Comparison of ENCODE assay signal across 1 cellular context in the genomic region with DNA sequence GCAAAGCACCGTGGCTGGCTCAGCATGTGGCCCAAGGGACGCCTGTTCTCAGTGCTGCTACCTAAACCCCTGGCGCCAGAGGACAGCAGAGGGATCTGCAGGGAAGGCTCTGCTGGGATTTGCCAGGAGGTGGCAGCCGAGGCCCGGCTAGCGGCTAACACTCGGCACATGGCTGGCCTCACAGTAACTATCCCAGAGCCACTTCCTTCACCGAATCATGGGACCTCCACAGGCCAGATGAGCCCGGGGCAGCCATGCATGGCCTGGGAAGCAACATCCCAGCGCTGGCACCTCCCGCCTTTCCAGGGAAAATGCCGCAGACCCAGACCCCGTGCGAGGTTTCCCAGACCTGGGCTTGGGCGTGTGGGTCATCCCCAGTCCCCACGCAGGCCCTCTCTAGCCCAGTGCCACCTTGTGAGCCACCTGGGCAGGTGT.
TF ChIP-seq lines count a peak whose summit lies in the region.

No MANE protein-coding gene starts in this region.

TF ChIP-seq in HepG2, 621 proteins besides CTCF, POLR2A, EP300 and RAD21 (continued from another document and continues in another):
- TF ChIP-seq RXRB (CRISPR knock-in tag; IDR thresholded peaks at IDR 0.05; ENCODE audit: borderline replicate concordance) (no peak), NFKB2 (CRISPR knock-in tag; IDR thresholded peaks at IDR 0.05; ENCODE audit: borderline replicate concordance) (peak; percentile 28; the same call in 1 of the 2 replicates), KDM4B (CRISPR knock-in tag; IDR thresholded peaks at IDR 0.05) (0 out of 2 replicates have a peak, but pooled peaks have one; percentile 13), ZNF614 (CRISPR knock-in tag; IDR thresholded peaks at IDR 0.05; ENCODE audit: borderline replicate concordance) (no peak), REPIN1 (CRISPR knock-in tag; IDR thresholded peaks at IDR 0.05; ENCODE audit: borderline replicate concordance, low read depth) (0 out of 2 replicates have a peak, but pooled peaks have one; percentile 50), ATRX (CRISPR knock-in tag; IDR thresholded peaks at IDR 0.05; ENCODE audit: borderline replicate concordance) (no peak), ESRRA (CRISPR knock-in tag; IDR thresholded peaks at IDR 0.05; ENCODE audit: low read depth) (no peak), ZNF264 (CRISPR knock-in tag; IDR thresholded peaks at IDR 0.05) (no peak), MXI1 (IDR thresholded peaks at IDR 0.05; ENCODE audit: borderline replicate concordance, low read depth, low read length) (peak; percentile 48; the same call in 1 of the 3 replicates), HMG20A (CRISPR knock-in tag; IDR thresholded peaks at IDR 0.05; ENCODE audit: borderline replicate concordance) (no peak), SMAD3 (CRISPR knock-in tag; IDR thresholded peaks at IDR 0.05) (0 out of 2 replicates have a peak, but pooled peaks have one; percentile 27), ZNF792 (CRISPR knock-in tag; IDR thresholded peaks at IDR 0.05) (no peak), SATB2 (CRISPR knock-in tag; IDR thresholded peaks at IDR 0.05) (no peak), TCF7L2 (IDR thresholded peaks at IDR 0.05; ENCODE audit: low read depth, low read length) (no peak), DMAP1 (CRISPR knock-in tag; IDR thresholded peaks at IDR 0.05) (0 out of 2 replicates have a peak, but pooled peaks have one; percentile 46), RELA (CRISPR knock-in tag; IDR thresholded peaks at IDR 0.05) (0 out of 2 replicates have a peak, but pooled peaks have one; percentile 62), ZNF672 (CRISPR knock-in tag; IDR thresholded peaks at IDR 0.05) (no peak), STAG1 (CRISPR knock-in tag; IDR thresholded peaks at IDR 0.05) (peak; percentile 99), ZNF124 (CRISPR knock-in tag; IDR thresholded peaks at IDR 0.05) (0 out of 2 replicates have a peak, but pooled peaks have one; percentile 50), ZNF619 (CRISPR knock-in tag; IDR thresholded peaks at IDR 0.05) (peak; percentile 78; the same call in 1 of the 2 replicates), RFX5 (IDR thresholded peaks at IDR 0.05; ENCODE audit: low read depth, low read length) (0 out of 2 replicates have a peak, but pooled peaks have one; percentile 4), SMAD1 (CRISPR knock-in tag; IDR thresholded peaks at IDR 0.05; ENCODE audit: borderline replicate concordance, low read depth) (peak; percentile 52; the same call in 1 of the 2 replicates), ZNF558 (CRISPR knock-in tag; IDR thresholded peaks at IDR 0.05; ENCODE audit: borderline replicate concordance) (peak; percentile 53; the same call in 1 of the 2 replicates), HDAC1 (CRISPR knock-in tag; IDR thresholded peaks at IDR 0.05) (0 out of 2 replicates have a peak, but pooled peaks have one; percentile 21), NONO (IDR thresholded peaks at IDR 0.05) (no peak), NONO (CRISPR knock-in tag; conservative IDR thresholded peaks at IDR 0.05) (0 out of 2 replicates have a peak, but pooled peaks have one; percentile 35), MXD4 (CRISPR knock-in tag; IDR thresholded peaks at IDR 0.05) (peak; percentile 68; the same call in 1 of the 2 replicates), GATAD2A (CRISPR knock-in tag; IDR thresholded peaks at IDR 0.05) (no peak), FOSL2 (CRISPR knock-in tag; IDR thresholded peaks at IDR 0.05) (0 out of 2 replicates have a peak, but pooled peaks have one; percentile 21), FOXA3 (CRISPR knock-in tag; IDR thresholded peaks at IDR 0.05) (no peak), KLF16 (CRISPR knock-in tag; IDR thresholded peaks at IDR 0.05) (no peak), ZNF292 (CRISPR knock-in tag; IDR thresholded peaks at IDR 0.05; ENCODE audit: borderline replicate concordance, low read depth) (no peak)
- TF ChIP-seq, protein P1, sequence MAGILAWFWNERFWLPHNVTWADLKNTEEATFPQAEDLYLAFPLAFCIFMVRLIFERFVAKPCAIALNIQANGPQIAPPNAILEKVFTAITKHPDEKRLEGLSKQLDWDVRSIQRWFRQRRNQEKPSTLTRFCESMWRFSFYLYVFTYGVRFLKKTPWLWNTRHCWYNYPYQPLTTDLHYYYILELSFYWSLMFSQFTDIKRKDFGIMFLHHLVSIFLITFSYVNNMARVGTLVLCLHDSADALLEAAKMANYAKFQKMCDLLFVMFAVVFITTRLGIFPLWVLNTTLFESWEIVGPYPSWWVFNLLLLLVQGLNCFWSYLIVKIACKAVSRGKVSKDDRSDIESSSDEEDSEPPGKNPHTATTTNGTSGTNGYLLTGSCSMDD (CRISPR knock-in tag; IDR thresholded peaks at IDR 0.05), result no peak
- TF ChIP-seq, protein P2, sequence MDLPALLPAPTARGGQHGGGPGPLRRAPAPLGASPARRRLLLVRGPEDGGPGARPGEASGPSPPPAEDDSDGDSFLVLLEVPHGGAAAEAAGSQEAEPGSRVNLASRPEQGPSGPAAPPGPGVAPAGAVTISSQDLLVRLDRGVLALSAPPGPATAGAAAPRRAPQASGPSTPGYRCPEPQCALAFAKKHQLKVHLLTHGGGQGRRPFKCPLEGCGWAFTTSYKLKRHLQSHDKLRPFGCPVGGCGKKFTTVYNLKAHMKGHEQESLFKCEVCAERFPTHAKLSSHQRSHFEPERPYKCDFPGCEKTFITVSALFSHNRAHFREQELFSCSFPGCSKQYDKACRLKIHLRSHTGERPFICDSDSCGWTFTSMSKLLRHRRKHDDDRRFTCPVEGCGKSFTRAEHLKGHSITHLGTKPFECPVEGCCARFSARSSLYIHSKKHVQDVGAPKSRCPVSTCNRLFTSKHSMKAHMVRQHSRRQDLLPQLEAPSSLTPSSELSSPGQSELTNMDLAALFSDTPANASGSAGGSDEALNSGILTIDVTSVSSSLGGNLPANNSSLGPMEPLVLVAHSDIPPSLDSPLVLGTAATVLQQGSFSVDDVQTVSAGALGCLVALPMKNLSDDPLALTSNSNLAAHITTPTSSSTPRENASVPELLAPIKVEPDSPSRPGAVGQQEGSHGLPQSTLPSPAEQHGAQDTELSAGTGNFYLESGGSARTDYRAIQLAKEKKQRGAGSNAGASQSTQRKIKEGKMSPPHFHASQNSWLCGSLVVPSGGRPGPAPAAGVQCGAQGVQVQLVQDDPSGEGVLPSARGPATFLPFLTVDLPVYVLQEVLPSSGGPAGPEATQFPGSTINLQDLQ (CRISPR knock-in tag; IDR thresholded peaks at IDR 0.05), result no peak
- TF ChIP-seq, protein P3, sequence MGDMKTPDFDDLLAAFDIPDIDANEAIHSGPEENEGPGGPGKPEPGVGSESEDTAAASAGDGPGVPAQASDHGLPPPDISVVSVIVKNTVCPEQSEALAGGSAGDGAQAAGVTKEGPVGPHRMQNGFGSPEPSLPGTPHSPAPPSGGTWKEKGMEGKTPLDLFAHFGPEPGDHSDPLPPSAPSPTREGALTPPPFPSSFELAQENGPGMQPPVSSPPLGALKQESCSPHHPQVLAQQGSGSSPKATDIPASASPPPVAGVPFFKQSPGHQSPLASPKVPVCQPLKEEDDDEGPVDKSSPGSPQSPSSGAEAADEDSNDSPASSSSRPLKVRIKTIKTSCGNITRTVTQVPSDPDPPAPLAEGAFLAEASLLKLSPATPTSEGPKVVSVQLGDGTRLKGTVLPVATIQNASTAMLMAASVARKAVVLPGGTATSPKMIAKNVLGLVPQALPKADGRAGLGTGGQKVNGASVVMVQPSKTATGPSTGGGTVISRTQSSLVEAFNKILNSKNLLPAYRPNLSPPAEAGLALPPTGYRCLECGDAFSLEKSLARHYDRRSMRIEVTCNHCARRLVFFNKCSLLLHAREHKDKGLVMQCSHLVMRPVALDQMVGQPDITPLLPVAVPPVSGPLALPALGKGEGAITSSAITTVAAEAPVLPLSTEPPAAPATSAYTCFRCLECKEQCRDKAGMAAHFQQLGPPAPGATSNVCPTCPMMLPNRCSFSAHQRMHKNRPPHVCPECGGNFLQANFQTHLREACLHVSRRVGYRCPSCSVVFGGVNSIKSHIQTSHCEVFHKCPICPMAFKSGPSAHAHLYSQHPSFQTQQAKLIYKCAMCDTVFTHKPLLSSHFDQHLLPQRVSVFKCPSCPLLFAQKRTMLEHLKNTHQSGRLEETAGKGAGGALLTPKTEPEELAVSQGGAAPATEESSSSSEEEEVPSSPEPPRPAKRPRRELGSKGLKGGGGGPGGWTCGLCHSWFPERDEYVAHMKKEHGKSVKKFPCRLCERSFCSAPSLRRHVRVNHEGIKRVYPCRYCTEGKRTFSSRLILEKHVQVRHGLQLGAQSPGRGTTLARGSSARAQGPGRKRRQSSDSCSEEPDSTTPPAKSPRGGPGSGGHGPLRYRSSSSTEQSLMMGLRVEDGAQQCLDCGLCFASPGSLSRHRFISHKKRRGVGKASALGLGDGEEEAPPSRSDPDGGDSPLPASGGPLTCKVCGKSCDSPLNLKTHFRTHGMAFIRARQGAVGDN (CRISPR knock-in tag; IDR thresholded peaks at IDR 0.05), result peak; percentile 78
- TF ChIP-seq, protein P4, sequence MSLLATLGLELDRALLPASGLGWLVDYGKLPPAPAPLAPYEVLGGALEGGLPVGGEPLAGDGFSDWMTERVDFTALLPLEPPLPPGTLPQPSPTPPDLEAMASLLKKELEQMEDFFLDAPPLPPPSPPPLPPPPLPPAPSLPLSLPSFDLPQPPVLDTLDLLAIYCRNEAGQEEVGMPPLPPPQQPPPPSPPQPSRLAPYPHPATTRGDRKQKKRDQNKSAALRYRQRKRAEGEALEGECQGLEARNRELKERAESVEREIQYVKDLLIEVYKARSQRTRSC (CRISPR knock-in tag; IDR thresholded peaks at IDR 0.05; ENCODE audit: low read depth), result no peak
- TF ChIP-seq, protein P5, sequence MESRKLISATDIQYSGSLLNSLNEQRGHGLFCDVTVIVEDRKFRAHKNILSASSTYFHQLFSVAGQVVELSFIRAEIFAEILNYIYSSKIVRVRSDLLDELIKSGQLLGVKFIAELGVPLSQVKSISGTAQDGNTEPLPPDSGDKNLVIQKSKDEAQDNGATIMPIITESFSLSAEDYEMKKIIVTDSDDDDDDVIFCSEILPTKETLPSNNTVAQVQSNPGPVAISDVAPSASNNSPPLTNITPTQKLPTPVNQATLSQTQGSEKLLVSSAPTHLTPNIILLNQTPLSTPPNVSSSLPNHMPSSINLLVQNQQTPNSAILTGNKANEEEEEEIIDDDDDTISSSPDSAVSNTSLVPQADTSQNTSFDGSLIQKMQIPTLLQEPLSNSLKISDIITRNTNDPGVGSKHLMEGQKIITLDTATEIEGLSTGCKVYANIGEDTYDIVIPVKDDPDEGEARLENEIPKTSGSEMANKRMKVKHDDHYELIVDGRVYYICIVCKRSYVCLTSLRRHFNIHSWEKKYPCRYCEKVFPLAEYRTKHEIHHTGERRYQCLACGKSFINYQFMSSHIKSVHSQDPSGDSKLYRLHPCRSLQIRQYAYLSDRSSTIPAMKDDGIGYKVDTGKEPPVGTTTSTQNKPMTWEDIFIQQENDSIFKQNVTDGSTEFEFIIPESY (CRISPR knock-in tag; IDR thresholded peaks at IDR 0.05), result peak; percentile 71
- TF ChIP-seq, protein P6, sequence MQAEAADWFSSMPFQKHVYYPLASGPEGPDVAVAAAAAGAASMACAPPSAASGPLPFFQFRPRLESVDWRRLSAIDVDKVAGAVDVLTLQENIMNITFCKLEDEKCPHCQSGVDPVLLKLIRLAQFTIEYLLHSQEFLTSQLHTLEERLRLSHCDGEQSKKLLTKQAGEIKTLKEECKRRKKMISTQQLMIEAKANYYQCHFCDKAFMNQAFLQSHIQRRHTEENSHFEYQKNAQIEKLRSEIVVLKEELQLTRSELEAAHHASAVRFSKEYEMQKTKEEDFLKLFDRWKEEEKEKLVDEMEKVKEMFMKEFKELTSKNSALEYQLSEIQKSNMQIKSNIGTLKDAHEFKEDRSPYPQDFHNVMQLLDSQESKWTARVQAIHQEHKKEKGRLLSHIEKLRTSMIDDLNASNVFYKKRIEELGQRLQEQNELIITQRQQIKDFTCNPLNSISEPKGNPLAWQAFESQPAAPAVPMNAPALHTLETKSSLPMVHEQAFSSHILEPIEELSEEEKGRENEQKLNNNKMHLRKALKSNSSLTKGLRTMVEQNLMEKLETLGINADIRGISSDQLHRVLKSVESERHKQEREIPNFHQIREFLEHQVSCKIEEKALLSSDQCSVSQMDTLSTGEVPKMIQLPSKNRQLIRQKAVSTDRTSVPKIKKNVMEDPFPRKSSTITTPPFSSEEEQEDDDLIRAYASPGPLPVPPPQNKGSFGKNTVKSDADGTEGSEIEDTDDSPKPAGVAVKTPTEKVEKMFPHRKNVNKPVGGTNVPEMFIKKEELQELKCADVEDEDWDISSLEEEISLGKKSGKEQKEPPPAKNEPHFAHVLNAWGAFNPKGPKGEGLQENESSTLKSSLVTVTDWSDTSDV (CRISPR knock-in tag; IDR thresholded peaks at IDR 0.05), result 0 out of 2 replicates have a peak, but pooled peaks have one; percentile 61
- TF ChIP-seq, protein P7, sequence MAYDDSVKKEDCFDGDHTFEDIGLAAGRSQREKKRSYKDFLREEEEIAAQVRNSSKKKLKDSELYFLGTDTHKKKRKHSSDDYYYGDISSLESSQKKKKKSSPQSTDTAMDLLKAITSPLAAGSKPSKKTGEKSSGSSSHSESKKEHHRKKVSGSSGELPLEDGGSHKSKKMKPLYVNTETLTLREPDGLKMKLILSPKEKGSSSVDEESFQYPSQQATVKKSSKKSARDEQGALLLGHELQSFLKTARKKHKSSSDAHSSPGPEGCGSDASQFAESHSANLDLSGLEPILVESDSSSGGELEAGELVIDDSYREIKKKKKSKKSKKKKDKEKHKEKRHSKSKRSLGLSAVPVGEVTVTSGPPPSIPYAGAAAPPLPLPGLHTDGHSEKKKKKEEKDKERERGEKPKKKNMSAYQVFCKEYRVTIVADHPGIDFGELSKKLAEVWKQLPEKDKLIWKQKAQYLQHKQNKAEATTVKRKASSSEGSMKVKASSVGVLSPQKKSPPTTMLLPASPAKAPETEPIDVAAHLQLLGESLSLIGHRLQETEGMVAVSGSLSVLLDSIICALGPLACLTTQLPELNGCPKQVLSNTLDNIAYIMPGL (CRISPR knock-in tag; IDR thresholded peaks at IDR 0.05; ENCODE audit: borderline replicate concordance in 1 of 2, low read depth in 1 of 2), result peak; percentile 31 to 53; a peak in 1 of 4 replicates
- TF ChIP-seq, protein P8, sequence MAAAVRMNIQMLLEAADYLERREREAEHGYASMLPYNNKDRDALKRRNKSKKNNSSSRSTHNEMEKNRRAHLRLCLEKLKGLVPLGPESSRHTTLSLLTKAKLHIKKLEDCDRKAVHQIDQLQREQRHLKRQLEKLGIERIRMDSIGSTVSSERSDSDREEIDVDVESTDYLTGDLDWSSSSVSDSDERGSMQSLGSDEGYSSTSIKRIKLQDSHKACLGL (CRISPR knock-in tag; IDR thresholded peaks at IDR 0.05), result no peak
- TF ChIP-seq, protein P9, sequence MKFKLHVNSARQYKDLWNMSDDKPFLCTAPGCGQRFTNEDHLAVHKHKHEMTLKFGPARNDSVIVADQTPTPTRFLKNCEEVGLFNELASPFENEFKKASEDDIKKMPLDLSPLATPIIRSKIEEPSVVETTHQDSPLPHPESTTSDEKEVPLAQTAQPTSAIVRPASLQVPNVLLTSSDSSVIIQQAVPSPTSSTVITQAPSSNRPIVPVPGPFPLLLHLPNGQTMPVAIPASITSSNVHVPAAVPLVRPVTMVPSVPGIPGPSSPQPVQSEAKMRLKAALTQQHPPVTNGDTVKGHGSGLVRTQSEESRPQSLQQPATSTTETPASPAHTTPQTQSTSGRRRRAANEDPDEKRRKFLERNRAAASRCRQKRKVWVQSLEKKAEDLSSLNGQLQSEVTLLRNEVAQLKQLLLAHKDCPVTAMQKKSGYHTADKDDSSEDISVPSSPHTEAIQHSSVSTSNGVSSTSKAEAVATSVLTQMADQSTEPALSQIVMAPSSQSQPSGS (CRISPR knock-in tag; IDR thresholded peaks at IDR 0.05), result 0 out of 2 replicates have a peak, but pooled peaks have one; percentile 35
